8 cellular contexts compared by ENCODE assay signal in the genomic region with DNA sequence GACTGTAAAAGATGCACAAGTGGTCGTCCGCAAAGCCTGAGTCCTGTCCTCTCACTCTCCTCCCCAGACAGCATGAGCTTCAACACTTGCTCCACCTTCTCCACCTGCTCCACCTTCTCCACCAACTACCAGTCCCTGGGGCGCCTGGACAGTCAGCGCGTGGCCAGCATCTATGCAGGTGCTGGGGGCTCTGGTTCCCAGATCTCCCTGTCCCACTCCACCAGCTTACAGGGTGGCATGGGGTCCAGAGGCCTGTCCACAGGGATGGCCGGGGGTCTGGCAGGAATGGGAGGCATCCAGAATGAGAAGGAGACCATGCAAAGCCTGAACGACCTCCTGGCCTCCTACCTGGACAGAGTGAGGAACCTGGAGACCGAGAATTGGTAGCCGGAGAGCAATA.
"Had no signal": no experiment of that assay in that cellular context is flagged by ENCODE, and none has a peak within 500 bp of the region (broad histone marks: within the 10 kb centered on the region; RNA-seq: fewer than 3 reads in every experiment).

No MANE protein-coding gene starts in this region.

- DNase-seq: GDM1, GF-D8 had no signal

- FAIRE-seq: G401.6, GM12878, GM12891, GM12892, GM18507, GM19239 had no signal

- H3K4me3 ChIP-seq: GM12878 had no signal
